Comparison of ENCODE assay signal across 17 cellular contexts in genomic region chr11:106459135-106459534, GRCh38.
A peak's percentile ranks its signal among the peaks of the same experiment; 100 is the strongest.
DNase-seq lines count a peak whose midpoint lies in the region; ATAC-seq, FAIRE-seq and TF ChIP-seq lines count a peak whose summit lies in the region.
"Had no signal": no experiment of that assay in that cellular context is flagged by ENCODE, and none has a peak within 500 bp of the region (broad histone marks: within the 10 kb centered on the region; RNA-seq: fewer than 3 reads in every experiment).

No MANE protein-coding gene starts in this region.

- H3K36me3 Mint-ChIP-seq in astrocyte (ENCODE audit: low read depth, unreplicated experiment), result no peaks in the 10 kb centered on the region
- H3K36me3 Mint-ChIP-seq: CD4-positive, alpha-beta memory T cell had no signal

- TF ChIP-seq CTCF in astrocyte (IDR thresholded peaks at IDR 0.05; ENCODE audit: insufficient read depth, low read depth, low read length), result no peak

- no peak overlapping the region for H2AFZ ChIP-seq in astrocyte (ENCODE audit: low read depth, low read length)
- H2AFZ ChIP-seq: GM23248 had no signal

- H3K79me2 ChIP-seq in astrocyte (ENCODE audit: insufficient read depth, low read length), result no peaks in the 10 kb centered on the region

- no peaks in the 10 kb centered on the region for H4K20me1 ChIP-seq in astrocyte (ENCODE audit: insufficient read depth, low read length)

- no peaks in the 10 kb centered on the region for H3K36me3 ChIP-seq in astrocyte (ENCODE audit: insufficient read depth, low read length)
- H3K36me3 ChIP-seq: BE2C had no signal

- no peak for FAIRE-seq in astrocyte (lab: Jason Lieb, UNC)
- FAIRE-seq: A204.1, GM19239, H54 had no signal

- no peak overlapping the region for H3K27ac ChIP-seq in astrocyte (ENCODE audit: low read depth, low read length)
- H3K27ac ChIP-seq: C4-2B, GM23248 had no signal

- no peaks in the 10 kb centered on the region for H3K27me3 ChIP-seq in astrocyte (ENCODE audit: insufficient read depth, low read length)
- H3K27me3 ChIP-seq: BE2C had no signal

- no peak overlapping the region for H3K27ac Mint-ChIP-seq in astrocyte (ENCODE audit: unreplicated experiment)
- H3K27ac Mint-ChIP-seq: CD4-positive, alpha-beta memory T cell had no signal

- H3K4me3 ChIP-seq in astrocyte (ENCODE audit: insufficient read depth, low read depth, low read length), result no peak overlapping the region
- H3K4me3 ChIP-seq: GM23248 had no signal

- H3K4me3 Mint-ChIP-seq in astrocyte (ENCODE audit: unreplicated experiment), result no peak overlapping the region
- H3K4me3 Mint-ChIP-seq: CD4-positive, alpha-beta memory T cell had no signal

- H3K9me3 Mint-ChIP-seq in astrocyte (ENCODE audit: unreplicated experiment), result no peaks in the 10 kb centered on the region

- H3K27me3 Mint-ChIP-seq in astrocyte (ENCODE audit: low read depth, unreplicated experiment), result no peaks in the 10 kb centered on the region
- H3K27me3 Mint-ChIP-seq: CD4-positive, alpha-beta memory T cell had no signal

- no peak overlapping the region for H3K4me2 ChIP-seq in astrocyte (ENCODE audit: low read length)

- no peak overlapping the region for H3K9ac ChIP-seq in astrocyte (ENCODE audit: low read length)
- H3K9ac ChIP-seq: GM23248 had no signal

- H3K4me1 ChIP-seq in astrocyte (ENCODE audit: insufficient read depth, low read length), result peaks cover 34% of the 10 kb centered on the region
- H3K4me1 ChIP-seq: BE2C had no signal

- H3K9me3 ChIP-seq in astrocyte (ENCODE audit: insufficient read depth, low read depth, low read length), result no peaks in the 10 kb centered on the region
- H3K9me3 ChIP-seq: BE2C had no signal

- H3K4me1 Mint-ChIP-seq in astrocyte (ENCODE audit: low read depth, unreplicated experiment), result peaks cover 45% of the 10 kb centered on the region
- H3K4me1 Mint-ChIP-seq: CD4-positive, alpha-beta memory T cell had no signal

- no peak for ATAC-seq in GM21360 (IDR thresholded peaks at IDR 0.05; ENCODE audit: unreplicated experiment)
- no peak for ATAC-seq in GM19397 (IDR thresholded peaks at IDR 0.05; ENCODE audit: unreplicated experiment)
- ATAC-seq in GM21529 (IDR thresholded peaks at IDR 0.05; ENCODE audit: unreplicated experiment), result no peak
- ATAC-seq: HCT116 had no signal

- DNase-seq in HT1080 (ENCODE audit: low read depth), result peak; percentile 11
- DNase-seq in astrocyte (ENCODE audit: low read depth), result peak; percentile 73
- DNase-seq in myocyte (ENCODE audit: low read depth), result peak; percentile 29
- DNase-seq in NCI-H146 (lab: John Stamatoyannopoulos, UW), result no peak
- DNase-seq: BE2C; CD4-positive, alpha-beta memory T cell; COR-L47; GF-D8; GM23248 had no signal
